Comparison of ENCODE assay signal across 8 cellular contexts in the genomic region with DNA sequence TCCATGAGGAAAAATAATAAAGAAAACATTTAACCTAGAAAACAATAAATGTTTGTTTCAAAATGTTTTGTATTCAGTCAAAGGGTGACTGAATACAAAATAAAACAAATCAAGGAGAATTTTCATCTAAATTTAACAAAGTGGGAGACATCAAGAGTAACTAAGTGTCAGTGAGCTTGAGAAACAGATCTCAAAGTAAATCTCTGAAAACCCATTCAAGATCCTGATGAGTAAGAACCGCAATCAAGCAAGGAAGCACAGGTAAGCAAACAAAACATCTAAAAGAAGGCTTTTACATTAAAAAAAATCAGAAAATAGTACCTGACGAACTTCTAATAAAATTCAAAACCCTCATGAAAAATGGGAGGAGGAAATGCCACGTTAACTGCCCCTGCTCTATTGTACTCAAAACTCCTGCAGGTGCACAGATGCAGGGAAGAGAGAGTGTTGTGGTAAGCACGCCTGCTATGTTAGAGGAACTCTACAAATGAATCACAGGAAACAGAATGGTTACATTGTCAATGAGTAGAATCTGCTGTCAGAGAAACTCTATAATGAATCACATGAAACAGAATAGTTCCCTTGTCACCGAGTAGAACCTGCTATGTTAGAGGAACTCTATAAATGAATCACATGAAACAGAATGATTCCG.
DNase-seq lines count a peak whose midpoint lies in the region; ATAC-seq and TF ChIP-seq lines count a peak whose summit lies in the region.
"Not testable (repeated sequence)": the region's sequence is repeated elsewhere in the genome, so short reads cannot be mapped to it uniquely, and the experiment has no call there.

No MANE protein-coding gene starts in this region.

- H3K9me3 Mint-ChIP-seq in WTC11 = peaks cover 23% of the 10 kb centered on the region
- H3K9me3 Mint-ChIP-seq in activated naive CD8-positive, alpha-beta T cell (ENCODE audit: low read depth) = not testable (repeated sequence)

- H3K27ac Mint-ChIP-seq in WTC11 = 0 out of 2 replicates have a peak overlapping the region, but pooled peaks have one; percentile 57
- peak overlapping the region; percentile 18 for H3K27ac Mint-ChIP-seq in activated naive CD8-positive, alpha-beta T cell

- not testable (repeated sequence) for H3K4me3 Mint-ChIP-seq in WTC11; activated naive CD8-positive, alpha-beta T cell

- not testable (repeated sequence) for H3K4me1 Mint-ChIP-seq in WTC11; activated naive CD8-positive, alpha-beta T cell (ENCODE audit: low read depth)

- POLR2A ChIA-PET in WTC11 (lab: Charles Lee) = not testable (repeated sequence)

- H3K27me3 Mint-ChIP-seq in WTC11 (ENCODE audit: low read depth); activated naive CD8-positive, alpha-beta T cell: not testable (repeated sequence)

- peak; percentile 100 for ATAC-seq in GM18499 (IDR thresholded peaks at IDR 0.05; ENCODE audit: insufficient read depth, unreplicated experiment)
- ATAC-seq in GM19438 (IDR thresholded peaks at IDR 0.05; ENCODE audit: low read depth, unreplicated experiment) = peak; percentile 99
- peak; percentile 93 for ATAC-seq in HG02798 (IDR thresholded peaks at IDR 0.05; ENCODE audit: poor library complexity, unreplicated experiment)
- peak; percentile 99 for ATAC-seq in HG03432 (IDR thresholded peaks at IDR 0.05; ENCODE audit: unreplicated experiment)
- ATAC-seq in WTC11 = not testable (repeated sequence)
- peak; percentile 52 for ATAC-seq in stimulated activated naive CD8-positive, alpha-beta T cell treated with anti-CD3 and anti-CD28 coated beads, Interleukin-15, Interleukin-2, amounts not matched to agents 100 U/mL and 50 U/mL, for 24 hours

- CTCF ChIA-PET in WTC11 (lab: Charles Lee) = not testable (repeated sequence)

- not testable (repeated sequence) for TF ChIP-seq CTCF in WTC11 (IDR thresholded peaks at IDR 0.05)

- DNase-seq in MV-4-11 (lab: John Stamatoyannopoulos, UW) = peak; percentile 91
- not testable (repeated sequence) for DNase-seq in WTC11 (ENCODE audit: low spot score); stimulated activated naive CD8-positive, alpha-beta T cell treated with anti-CD3 and anti-CD28 coated beads, Interleukin-15, Interleukin-2, amounts not matched to agents 100 U/mL and 50 U/mL, for 24 hours

- H3K36me3 Mint-ChIP-seq in WTC11; activated naive CD8-positive, alpha-beta T cell: not testable (repeated sequence)
